In the genomic region with DNA sequence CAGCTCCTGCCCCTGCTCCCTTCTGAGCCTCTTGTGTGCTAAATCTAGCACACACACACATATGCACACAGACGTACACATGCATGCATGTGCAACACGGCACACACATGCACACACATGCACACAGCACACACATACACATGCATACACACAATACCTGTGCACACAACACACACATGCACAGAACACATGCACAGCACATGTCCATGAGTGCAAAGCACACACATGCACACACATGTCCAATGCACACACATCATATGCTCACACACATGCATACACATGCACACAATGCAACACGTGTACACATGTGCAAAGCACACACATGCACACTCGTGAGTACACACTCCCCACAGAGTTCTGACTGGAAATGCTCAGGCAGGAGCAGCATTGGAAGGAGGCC, we compare ENCODE assay signal across 29 cellular contexts.
"Had no signal": no experiment of that assay in that cellular context is flagged by ENCODE, and none has a peak within 500 bp of the region (broad histone marks: within the 10 kb centered on the region; RNA-seq: fewer than 3 reads in every experiment).

No MANE protein-coding gene starts in this region.

- FAIRE-seq: endometrium, keratinocyte, urothelium cell line had no signal

- DNase-seq: cortex of kidney; effector memory CD4-positive, alpha-beta T cell; gastrocnemius medialis; immature natural killer cell; left cardiac atrium; left ventricle myocardium inferior; lower lobe of right lung; midbrain; psoas muscle; retina; stimulated activated CD4-positive, alpha-beta T cell treated with anti-CD3 and anti-CD28 coated beads, Interleukin-15, amount 100 ng/mL, for 24 hours; stimulated activated CD4-positive, alpha-beta T cell treated with anti-CD3 and anti-CD28 coated beads, Interleukin-1b, Interleukin-23, amount 100 ng/mL, for 48 hours; stimulated activated CD4-positive, alpha-beta T cell treated with anti-CD3 and anti-CD28 coated beads, Interleukin-4, amount 100 ng/mL, for 24 hours; stomach; substantia nigra had no signal

- H3K27me3 ChIP-seq: dorsolateral prefrontal cortex had no signal

- H3K27ac Mint-ChIP-seq: immature natural killer cell; memory B cell; nephron; stimulated activated memory B cell treated with anti-CD40 and anti-IgM and Interleukin-4, amounts not matched to agents 10 μg/mL and 1 μg/mL and 100 μg/mL, for 72 hours had no signal

- H3K27ac ChIP-seq: dorsolateral prefrontal cortex, epithelial cell of prostate, esophagus muscularis mucosa, gastrocnemius medialis, left ventricle myocardium inferior, lower lobe of right lung, parathyroid adenoma, psoas muscle, spleen, stomach, thoracic aorta had no signal

- H3K9me3 Mint-ChIP-seq: immature natural killer cell; memory B cell; nephron; stimulated activated memory B cell treated with anti-CD40 and anti-IgM and Interleukin-4, amounts not matched to agents 10 μg/mL and 1 μg/mL and 100 μg/mL, for 72 hours; type B pancreatic cell had no signal

- H3K9ac ChIP-seq: parathyroid adenoma had no signal

- H3K9me3 ChIP-seq: esophagus muscularis mucosa, gastrocnemius medialis, left ventricle myocardium inferior, lower lobe of right lung, psoas muscle, spleen, stomach, thoracic aorta had no signal

- ATAC-seq: gastrocnemius medialis, left cardiac atrium, lower lobe of right lung, psoas muscle, sciatic nerve had no signal

- H3K36me3 ChIP-seq: esophagus muscularis mucosa, gastrocnemius medialis, left ventricle myocardium inferior, lower lobe of right lung, spleen, stomach, thoracic aorta had no signal

- H3K4me1 ChIP-seq: esophagus muscularis mucosa, gastrocnemius medialis, left ventricle myocardium inferior, lower lobe of right lung, parathyroid adenoma, psoas muscle, spleen, stomach had no signal

- H3K4me3 Mint-ChIP-seq: immature natural killer cell; memory B cell; nephron; stimulated activated memory B cell treated with anti-CD40 and anti-IgM and Interleukin-4, amounts not matched to agents 10 μg/mL and 1 μg/mL and 100 μg/mL, for 72 hours; type B pancreatic cell had no signal

- H3K4me3 ChIP-seq: dorsolateral prefrontal cortex, esophagus muscularis mucosa, gastrocnemius medialis, left ventricle myocardium inferior, lower lobe of right lung, psoas muscle, spleen, stomach, thoracic aorta had no signal

- H3K4me1 Mint-ChIP-seq: memory B cell; stimulated activated memory B cell treated with anti-CD40 and anti-IgM and Interleukin-4, amounts not matched to agents 10 μg/mL and 1 μg/mL and 100 μg/mL, for 72 hours had no signal
